9 cellular contexts compared by ENCODE assay signal in genomic region chr9:136741885-136742568, GRCh38. TPM values are rescaled to one million over a fixed set of nuclear protein-coding genes. Genes with fewer than 3 reads are reported as not detected.
DNase-seq lines count a peak whose midpoint lies in the region; ATAC-seq lines count a peak whose summit lies in the region.
"Had no signal": no experiment of that assay in that cellular context is flagged by ENCODE, and none has a peak within 500 bp of the region (broad histone marks: within the 10 kb centered on the region; RNA-seq: fewer than 3 reads in every experiment).

No MANE protein-coding gene starts in this region.

- peak overlapping the region; percentile 92 for H2BK15ac ChIP-seq in neuronal stem cell (ENCODE audit: low read length)

- no peaks in the 10 kb centered on the region for H3K36me3 Mint-ChIP-seq in activated naive CD8-positive, alpha-beta T cell

- H3K27ac Mint-ChIP-seq in activated naive CD8-positive, alpha-beta T cell = no peak overlapping the region

- peak overlapping the region; percentile 11 for H3K4me2 ChIP-seq in neuronal stem cell (ENCODE audit: insufficient read depth, low read length, poor library complexity, severe bottlenecking)

- H3K4ac ChIP-seq in neuronal stem cell (ENCODE audit: low read length) = peak overlapping the region; percentile 95

- H4K91ac ChIP-seq in neuronal stem cell (ENCODE audit: low read depth, low read length, poor library complexity) = no peak overlapping the region

- peak overlapping the region; percentile 84 for H2BK12ac ChIP-seq in neuronal stem cell (ENCODE audit: low read length)

- H3K4me1 Mint-ChIP-seq in activated naive CD8-positive, alpha-beta T cell (ENCODE audit: low read depth) = peaks cover 8% of the 10 kb centered on the region

- ATAC-seq in GM21825 (IDR thresholded peaks at IDR 0.05; ENCODE audit: unreplicated experiment) (peak; percentile 44), GM18873 (IDR thresholded peaks at IDR 0.05; ENCODE audit: low FRiP score, unreplicated experiment) (no peak)

- H3K9ac ChIP-seq in neuronal stem cell (ENCODE audit: low read depth, low read length, poor library complexity) = peak overlapping the region; percentile 21

- no peaks in the 10 kb centered on the region for H3K9me3 Mint-ChIP-seq in activated naive CD8-positive, alpha-beta T cell (ENCODE audit: low read depth)

- H3K4me1 ChIP-seq in neuronal stem cell (ENCODE audit: control insufficient read depth in 2 of 2, insufficient read depth in 1 of 2, low read depth in 1 of 2, low read length in 2 of 2) = peaks cover 7% of the 10 kb centered on the region in 2 donors

- peak overlapping the region; percentile 98 for H2AK5ac ChIP-seq in neuronal stem cell (ENCODE audit: low read depth, low read length)

- no peak overlapping the region for H3K23ac ChIP-seq in neuronal stem cell (ENCODE audit: low read depth, low read length, poor library complexity)

- no peaks in the 10 kb centered on the region for H3K27me3 Mint-ChIP-seq in activated naive CD8-positive, alpha-beta T cell

- H3K27me3 ChIP-seq in neuronal stem cell (ENCODE audit: control insufficient read depth in 3 of 3, insufficient read depth in 3 of 3, low read depth in 1 of 3, low read length in 3 of 3) = peaks cover 2 to 55% (median 4%) of the 10 kb centered on the region in 3 experiments

- H3K36me3 ChIP-seq in neuronal stem cell (replicated peaks in 1 of 2; ENCODE audit: control insufficient read depth in 2 of 2, insufficient read depth in 2 of 2, low read length in 2 of 2) = no peaks in the 10 kb centered on the region

- peak overlapping the region; percentile 65 for H4K8ac ChIP-seq in neuronal stem cell (ENCODE audit: low read depth, low read length)

- H3K4me3 ChIP-seq in neuronal stem cell (ENCODE audit: low read length in 2 of 2) = no peak overlapping the region

- no peaks in the 10 kb centered on the region for H3K9me3 ChIP-seq in neuronal stem cell (replicated peaks in 1 of 2; ENCODE audit: control insufficient read depth in 2 of 2, insufficient read depth in 1 of 2, low read depth in 1 of 2, low read length in 2 of 2)

- H2AFZ ChIP-seq in neuronal stem cell (ENCODE audit: low read length) = no peak overlapping the region

- no CpG with 5 or more reads among the region's 32 CpGs for WGBS in neuronal stem cell (ENCODE audit: extremely low coverage in 2 of 2, insufficient read length in 2 of 2, insufficient replicate concordance in 1 of 2), 2 donors

- no peak overlapping the region for H2BK120ac ChIP-seq in neuronal stem cell (ENCODE audit: low read depth, low read length)

- H3K18ac ChIP-seq in neuronal stem cell (ENCODE audit: low read length) = peak overlapping the region; percentile 90

- H3K27ac ChIP-seq in neuronal stem cell (replicated peaks; ENCODE audit: low read length) = no peak overlapping the region

- peak overlapping the region; percentile 95 for H3K14ac ChIP-seq in neuronal stem cell (ENCODE audit: low read length)

- H3K79me1 ChIP-seq in neuronal stem cell (ENCODE audit: low read depth, low read length) = no peaks in the 10 kb centered on the region

- DNase-seq in DMS53 treated with DMSO at 0.1 percent for 48 hours (lab: John Stamatoyannopoulos, UW; ENCODE audit: unreplicated experiment) = peak; percentile 56
- no peak for DNase-seq in neuronal stem cell (ENCODE audit: low spot score)
- DNase-seq in NCI-H226 = no peak
- DNase-seq in HPDE6-E6E7 (ENCODE audit: extremely low spot score) = no peak
- DNase-seq in NCI-H1436 (lab: John Stamatoyannopoulos, UW) = no peak

- H3K4me3 Mint-ChIP-seq in activated naive CD8-positive, alpha-beta T cell = peak overlapping the region; percentile 81

- H2BK5ac ChIP-seq in neuronal stem cell (ENCODE audit: low read length) = peak overlapping the region; percentile 66

RNA-seq across cellular contexts. Expression of gene LCN10, which starts 0.7 kb away (rescaled TPM):
- polyA plus RNA-seq in neuronal stem cell (2013, experiment 1 of 2) = 0.10 TPM
- 0.12 TPM for polyA plus RNA-seq in neuronal stem cell (2013, experiment 2 of 2)
- polyA plus RNA-seq: neural cell had no signal

RNA-seq across cellular contexts. Expression of gene LCN6, which starts 6.3 kb away (rescaled TPM):
- not detected for polyA plus RNA-seq in neuronal stem cell (2013, experiment 1 of 2)
- not detected for polyA plus RNA-seq in neuronal stem cell (2013, experiment 2 of 2)
- polyA plus RNA-seq: neural cell had no signal

RNA-seq across cellular contexts. Expression of gene LCN8, which starts 16.0 kb away (rescaled TPM):
- polyA plus RNA-seq in neuronal stem cell (2013, experiment 1 of 2) = not detected
- not detected for polyA plus RNA-seq in neuronal stem cell (2013, experiment 2 of 2)
- polyA plus RNA-seq: neural cell had no signal

RNA-seq across cellular contexts. Expression of gene LCN15, which starts 22.3 kb away (rescaled TPM):
- 0.03 TPM for polyA plus RNA-seq in neuronal stem cell (2013, experiment 1 of 2)
- polyA plus RNA-seq in neuronal stem cell (2013, experiment 2 of 2) = 0.08 TPM
- polyA plus RNA-seq: neural cell had no signal

RNA-seq across cellular contexts. Expression of gene DIPK1B, which starts 29.7 kb away (rescaled TPM):
- 40.0 TPM for polyA plus RNA-seq in neuronal stem cell (2013, experiment 1 of 2)
- polyA plus RNA-seq in neuronal stem cell (2013, experiment 2 of 2) = 39.1 TPM
